In genomic region chr15:58551764-58552504, GRCh38 we compare ENCODE assay signal across 9 cellular contexts.
A peak's percentile ranks its signal among the peaks of the same experiment; 100 is the strongest.
DNase-seq lines count a peak whose midpoint lies in the region; ATAC-seq and TF ChIP-seq lines count a peak whose summit lies in the region.
"Had no signal": no experiment of that assay in that cellular context is flagged by ENCODE, and none has a peak within 500 bp of the region (broad histone marks: within the 10 kb centered on the region; RNA-seq: fewer than 3 reads in every experiment).

No MANE protein-coding gene starts in this region.

- POLR2A ChIA-PET in IMR-90 (lab: Charles Lee; ENCODE audit: unreplicated experiment): no interaction called here

- peak overlapping the region; percentile 99 for H3K4ac ChIP-seq in IMR-90 (ENCODE audit: low read depth, low read length)

- dilution Hi-C loops in IMR-90 (cut with HindIII; ENCODE audit: low sequenced_read_pairs, unreplicated experiment): no loop called here

- H3K9me1 ChIP-seq in IMR-90 (ENCODE audit: insufficient read depth, low read length): peaks cover 31% of the 10 kb centered on the region

- peak overlapping the region; percentile 72 for H3K4me2 ChIP-seq in IMR-90 (ENCODE audit: low read depth, low read length)
- H3K4me2 ChIP-seq in smooth muscle cell: peak overlapping the region; percentile 82

- H2AK5ac ChIP-seq in IMR-90 (ENCODE audit: low read depth, low read length): peak overlapping the region; percentile 96

- peak overlapping the region; percentile 88 for H4K5ac ChIP-seq in IMR-90 (ENCODE audit: low read depth, low read length)

- no peak for TF ChIP-seq RAD21 in IMR-90 (IDR thresholded peaks at IDR 0.05; ENCODE audit: low read length)

- H2BK120ac ChIP-seq in IMR-90 (ENCODE audit: low read depth, low read length): peak overlapping the region; percentile 98

- H3K27ac ChIP-seq in IMR-90 (ENCODE audit: insufficient read depth, low read length): peak overlapping the region; percentile 82
- H3K27ac ChIP-seq in right cardiac atrium (ENCODE audit: low read length): peak overlapping the region; percentile 9
- H3K27ac ChIP-seq in smooth muscle cell (ENCODE audit: low read depth): peak overlapping the region; percentile 94
- H3K27ac ChIP-seq: SK-N-MC had no signal

- TF ChIP-seq CTCF in IMR-90 (conservative IDR thresholded peaks at IDR 0.05; ENCODE audit: low read depth, low read length) (no peak), smooth muscle cell (IDR thresholded peaks at IDR 0.05; ENCODE audit: borderline replicate concordance, insufficient read depth, poor library complexity, severe bottlenecking) (no peak)

- no peaks in the 10 kb centered on the region for H3K79me1 ChIP-seq in IMR-90 (ENCODE audit: low read depth in 1 of 2, low read length in 2 of 2)

- H3K18ac ChIP-seq in IMR-90 (ENCODE audit: low read depth, low read length): peak overlapping the region; percentile 74

- H3K27me3 ChIP-seq in IMR-90 (ENCODE audit: control insufficient read depth, insufficient read depth, low read length) (peaks cover 6% of the 10 kb centered on the region; the same call in 1 of the 2 replicates), right cardiac atrium (ENCODE audit: control insufficient read depth, insufficient read depth) (no peaks in the 10 kb centered on the region), smooth muscle cell (ENCODE audit: low read depth) (no peaks in the 10 kb centered on the region)

- peaks cover 41% of the 10 kb centered on the region for H3F3A ChIP-seq in smooth muscle cell (ENCODE audit: low read depth)

- intact Hi-C loops in IMR-90 (cut with micrococcal nuclease): loop anchor here (5.0 kb wide), 1 partner anchor 165 kb away; no protein-coding TSS in a partner anchor
- intact Hi-C loops in right cardiac atrium (cut with DNase I): no loop called here

- H3K4me1 ChIP-seq in IMR-90 (ENCODE audit: control insufficient read depth, insufficient read depth, low read length) (peaks cover 40% of the 10 kb centered on the region), right cardiac atrium (ENCODE audit: control insufficient read depth, insufficient read depth, low read length) (peaks cover 10% of the 10 kb centered on the region), smooth muscle cell (ENCODE audit: low read depth) (peaks cover 40% of the 10 kb centered on the region)

- no peaks in the 10 kb centered on the region for H3K79me2 ChIP-seq in smooth muscle cell (ENCODE audit: low read depth)

- H3K36me3 ChIP-seq in IMR-90 (ENCODE audit: control insufficient read depth, insufficient read depth, low read length): no peaks in the 10 kb centered on the region
- H3K36me3 ChIP-seq in smooth muscle cell (ENCODE audit: low read depth): no peaks in the 10 kb centered on the region

- WGBS in IMR-90 (ENCODE audit: extremely low coverage in 2 of 2, insufficient read length in 1 of 2), 2 experiments: 35% methylated on average over 5 of the region's 23 CpGs; no CpG with 5 or more reads in 1 of the 2 experiments
- WGBS in right cardiac atrium: 48% methylated on average over 23 of the region's 23 CpGs
- 12% methylated on average over 23 of the region's 23 CpGs for WGBS in smooth muscle cell (ENCODE audit: low lambda C conversion rate)

- peak overlapping the region; percentile 93 for H3K23ac ChIP-seq in IMR-90 (ENCODE audit: low read depth, low read length)

- H4K20me1 ChIP-seq in IMR-90 (ENCODE audit: insufficient read depth, low read length): no peaks in the 10 kb centered on the region
- H4K20me1 ChIP-seq in smooth muscle cell (ENCODE audit: low read depth): no peaks in the 10 kb centered on the region

- H3K9me3 ChIP-seq in IMR-90 (ENCODE audit: control insufficient read depth, insufficient read depth, low read length) (no peaks in the 10 kb centered on the region), right cardiac atrium (ENCODE audit: control insufficient read depth, low read length) (no peaks in the 10 kb centered on the region), smooth muscle cell (replicated peaks; ENCODE audit: low read depth) (no peaks in the 10 kb centered on the region)

- peak overlapping the region; percentile 88 for H2AFZ ChIP-seq in IMR-90 (replicated peaks; ENCODE audit: low read length, poor library complexity)
- peak overlapping the region; percentile 90 for H2AFZ ChIP-seq in smooth muscle cell (ENCODE audit: low read depth)

- H2AK9ac ChIP-seq in IMR-90 (replicated peaks; ENCODE audit: low read depth, low read length, poor library complexity): peak overlapping the region; percentile 86

- no TSS peak for BruUV-seq in IMR-90 (replicated peaks; lab: Mats Ljungman, UMichigan)

- DNase-seq in IMR-90: peak; percentile 96
- DNase-seq in right cardiac atrium: peak; percentile 45 to 84 (median 66)
- DNase-seq in smooth muscle cell (lab: John Stamatoyannopoulos, UW; ENCODE audit: unreplicated experiment): no peak
- DNase-seq in stimulated activated CD8-positive, alpha-beta memory T cell treated with anti-CD3 and anti-CD28 coated beads, Interleukin-4, amount 100 ng/mL, for 48 hours: no peak

- peak overlapping the region; percentile 40 for H3K4me3 Mint-ChIP-seq in activated naive CD8-positive, alpha-beta T cell

- peak overlapping the region; percentile 9; the same call in 1 of the 2 replicates for H3K4me3 ChIP-seq in IMR-90 (ENCODE audit: insufficient read depth, low read depth, low read length)
- no peak overlapping the region for H3K4me3 ChIP-seq in right cardiac atrium (ENCODE audit: low read length)
- H3K4me3 ChIP-seq in smooth muscle cell: peak overlapping the region; percentile 38
- H3K4me3 ChIP-seq: SK-N-MC had no signal

- in situ Hi-C loops in IMR-90 (cut with MboI; ENCODE audit: low sequenced_read_pairs): no loop called here

- peak overlapping the region; percentile 98 for H3K14ac ChIP-seq in IMR-90 (replicated peaks; ENCODE audit: low read depth, low read length)

- H3K56ac ChIP-seq in IMR-90 (ENCODE audit: extremely low read depth, insufficient read depth, low read length): peak overlapping the region; percentile 79

- CTCF ChIA-PET in IMR-90 (lab: Yijun Ruan, JAX): no interaction called here

- peak overlapping the region; percentile 88 for H2BK5ac ChIP-seq in IMR-90 (ENCODE audit: low read depth, low read length, poor library complexity, severe bottlenecking)

- no peaks in the 10 kb centered on the region for H3K9me3 Mint-ChIP-seq in activated naive CD8-positive, alpha-beta T cell (ENCODE audit: low read depth)

- peak overlapping the region; percentile 71 to 81 for H4K8ac ChIP-seq in IMR-90 (ENCODE audit: low read depth in 2 of 2, low read length in 2 of 2)

- peak overlapping the region; percentile 16 for H3K27ac Mint-ChIP-seq in activated naive CD8-positive, alpha-beta T cell

- H3K4me1 Mint-ChIP-seq in activated naive CD8-positive, alpha-beta T cell (ENCODE audit: low read depth): peaks cover 16% of the 10 kb centered on the region

- peak overlapping the region; percentile 89; the same call in 2 of the 3 replicates for H2BK15ac ChIP-seq in IMR-90 (ENCODE audit: low read depth, low read length)

- H3K36me3 Mint-ChIP-seq in activated naive CD8-positive, alpha-beta T cell: no peaks in the 10 kb centered on the region

- peak overlapping the region; percentile 95 for H2BK20ac ChIP-seq in IMR-90 (ENCODE audit: low read depth, low read length)

- H3K9ac ChIP-seq in IMR-90 (ENCODE audit: low read depth, low read length) (peak overlapping the region; percentile 40), smooth muscle cell (ENCODE audit: low read depth) (peak overlapping the region; percentile 79)

- ATAC-seq in IMR-90 (ENCODE audit: low read depth) (peak; percentile 68), right cardiac atrium (peak; percentile 31 to 62), HG02571 (IDR thresholded peaks at IDR 0.05; ENCODE audit: unreplicated experiment) (no peak), GM21619 (IDR thresholded peaks at IDR 0.05; ENCODE audit: unreplicated experiment) (no peak), GM21528 (IDR thresholded peaks at IDR 0.05; ENCODE audit: low FRiP score, unreplicated experiment) (no peak)

- no peaks in the 10 kb centered on the region for H3K27me3 Mint-ChIP-seq in activated naive CD8-positive, alpha-beta T cell

- TF ChIP-seq POLR2A in IMR-90 (IDR thresholded peaks at IDR 0.05; ENCODE audit: low read depth, low read length): 0 out of 2 replicates have a peak, but pooled peaks have one; percentile 37

- H4K91ac ChIP-seq in IMR-90 (ENCODE audit: insufficient read depth, low read depth, low read length): peak overlapping the region; percentile 95

TF ChIP-seq in IMR-90, 13 proteins besides CTCF, POLR2A, EP300 and RAD21 (continues in another document):
- peak; percentile 23; the same call in 1 of the 2 replicates for TF ChIP-seq BHLHE40 (IDR thresholded peaks at IDR 0.05; ENCODE audit: low read depth, low read length)
- TF ChIP-seq ELK1 (IDR thresholded peaks at IDR 0.05; ENCODE audit: borderline replicate concordance, low read depth, low read length): no peak
- TF ChIP-seq RFX5 (IDR thresholded peaks at IDR 0.05; ENCODE audit: low read depth, low read length): no peak
- peak; percentile 79 for TF ChIP-seq FOS (IDR thresholded peaks at IDR 0.05; ENCODE audit: low read depth, low read length)
- no peak for TF ChIP-seq CHD1 (IDR thresholded peaks at IDR 0.05; ENCODE audit: low read depth, low read length)
- TF ChIP-seq SMC3 (IDR thresholded peaks at IDR 0.05; ENCODE audit: low read depth, low read length): no peak
- peak; percentile 81 for TF ChIP-seq RCOR1 (IDR thresholded peaks at IDR 0.05; ENCODE audit: insufficient replicate concordance, low read length)
- TF ChIP-seq MXI1 (IDR thresholded peaks at IDR 0.05; ENCODE audit: borderline replicate concordance, low read depth, low read length): no peak
- peak; percentile 13; the same call in 1 of the 2 replicates for TF ChIP-seq MAZ (IDR thresholded peaks at IDR 0.05; ENCODE audit: borderline replicate concordance, low read depth, low read length)
- no peak for TF ChIP-seq USF2 (IDR thresholded peaks at IDR 0.05; ENCODE audit: low read depth, low read length)
- TF ChIP-seq CEBPB (IDR thresholded peaks at IDR 0.05; ENCODE audit: low read depth, low read length): peak; percentile 90

Comparison
In these comparisons a context has a peak if more than half of its experiments do, and no peak if none do; other contexts are left out.
1. ATAC-seq: peak in IMR-90 (single experiment) and right cardiac atrium (2 of 2); none in HG02571 (single experiment), GM21619 (single experiment) and GM21528 (single experiment).
2. DNase-seq: peak in IMR-90 (single experiment) and right cardiac atrium (3 of 3); none in smooth muscle cell (single experiment) and stimulated activated CD8-positive, alpha-beta memory T cell treated with anti-CD3 and anti-CD28 coated beads, Interleukin-4, amount 100 ng/mL, for 48 hours (single experiment).
3. H3K27ac ChIP-seq: peak in every context shown above with its lines; median percentile 94 in smooth muscle cell; 82 in IMR-90; 9 in right cardiac atrium.